8 cellular contexts compared by ENCODE assay signal in the genomic region with DNA sequence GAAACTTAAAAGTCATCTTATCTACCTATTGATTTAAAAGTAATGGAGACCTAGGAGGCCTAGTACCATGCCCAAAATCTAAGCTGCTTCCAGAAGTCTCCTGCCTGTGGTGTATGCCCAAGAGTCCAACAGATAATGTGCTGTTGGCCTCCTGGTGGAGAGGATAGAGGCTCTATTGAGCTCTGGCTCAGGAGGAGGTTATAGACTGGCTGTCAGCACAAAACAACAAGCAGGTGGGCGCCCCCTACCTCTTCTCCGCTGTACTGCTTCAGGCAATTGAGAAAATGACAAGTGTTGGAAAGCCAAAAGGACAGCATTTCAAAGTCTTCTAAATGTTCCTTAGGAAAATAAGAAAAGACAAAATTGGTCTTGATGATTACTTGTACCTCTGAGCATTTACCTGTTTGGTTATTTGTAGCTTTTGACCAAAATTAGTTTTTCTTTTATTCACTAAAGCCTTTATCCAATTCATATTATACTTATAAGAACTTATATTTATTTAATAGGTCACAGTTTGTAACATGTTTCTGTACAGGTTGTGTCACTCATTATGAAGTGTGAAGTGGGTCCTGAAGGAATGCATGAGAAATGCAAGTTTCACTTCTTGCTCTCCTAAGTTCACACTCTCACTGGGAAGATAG. TPM values are rescaled to one million over a fixed set of nuclear protein-coding genes. Genes with fewer than 3 reads are reported as not detected.
A peak's percentile ranks its signal among the peaks of the same experiment; 100 is the strongest.
DNase-seq lines count a peak whose midpoint lies in the region; ATAC-seq and TF ChIP-seq lines count a peak whose summit lies in the region.

No MANE protein-coding gene starts in this region.

- TF ChIP-seq CTCF in left ventricle myocardium inferior (IDR thresholded peaks at IDR 0.05; ENCODE audit: borderline replicate concordance) = peak; percentile 67

- peaks cover 11% of the 10 kb centered on the region for H3K36me3 ChIP-seq in left ventricle myocardium inferior

- H3K9me3 ChIP-seq in left ventricle myocardium inferior (replicated peaks) = no peaks in the 10 kb centered on the region

- H3K27me3 ChIP-seq in left ventricle myocardium inferior (ENCODE audit: low read depth) = no peaks in the 10 kb centered on the region

- intact Hi-C loops in left ventricle myocardium inferior (cut with micrococcal nuclease) = no loop called here

- in situ Hi-C loops in KBM-7 (cut with MboI; ENCODE audit: low pct_unique_long_range_greater_than_20kb, low sequenced_read_pairs) = no loop called here

- H3K27ac ChIP-seq in left ventricle myocardium inferior (replicated peaks) = no peak overlapping the region

- H3K4me1 ChIP-seq in left ventricle myocardium inferior = peaks cover 6% of the 10 kb centered on the region

- H3K4me3 ChIP-seq in left ventricle myocardium inferior = no peak overlapping the region

- ATAC-seq in GM21447 (IDR thresholded peaks at IDR 0.05; ENCODE audit: unreplicated experiment) (peak; percentile 87), SK-N-SH treated with all-trans-retinoic acid at 6 μM for 48 hours (peak; percentile 98), HG02610 (IDR thresholded peaks at IDR 0.05; ENCODE audit: unreplicated experiment) (no peak)

- DNase-seq in DMS114 treated with DMSO at 0.1 percent for 48 hours (lab: John Stamatoyannopoulos, UW; ENCODE audit: unreplicated experiment) (peak; percentile 6), KBM-7 (peak; percentile 89), left ventricle myocardium inferior (peak; percentile 31), smooth muscle cell of the brain vasculature (ENCODE audit: low read depth, low spot score) (peak; percentile 24)
- peak; percentile 73 for DNase-seq in activated naive CD4-positive, alpha-beta T cell treated with anti-CD3 and anti-CD28 coated beads, Interleukin-2, amount 50 U/mL, for 16 hours

TF ChIP-seq in SK-N-SH treated with all-trans-retinoic acid at 6 μM for 48 hours, 23 proteins besides CTCF, POLR2A, EP300 and RAD21:
- TF ChIP-seq ZNF565 (CRISPR knock-in tag; conservative IDR thresholded peaks at IDR 0.05; ENCODE audit: low read depth) (no peak), ZFP3 (CRISPR knock-in tag; IDR thresholded peaks at IDR 0.05) (peak; percentile 72; the same call in 1 of the 2 replicates), ZNF70 (CRISPR knock-in tag; IDR thresholded peaks at IDR 0.05) (peak; percentile 71)

RNA-seq across cellular contexts. Expression of a gene that starts 17.2 kb away (rescaled TPM):
- total RNA-seq in left ventricle myocardium inferior = 10.5 TPM

Comparison
In these comparisons a context has a peak if more than half of its experiments do, and no peak if none do; other contexts are left out.
1. DNase-seq: peak in every context shown above with its lines; median percentile 89 in KBM-7; 73 in activated naive CD4-positive, alpha-beta T cell treated with anti-CD3 and anti-CD28 coated beads, Interleukin-2, amount 50 U/mL, for 16 hours; 31 in left ventricle myocardium inferior; 24 in smooth muscle cell of the brain vasculature; 6 in DMS114 treated with DMSO at 0.1 percent for 48 hours.